In genomic region chr2:229164545-229165249, GRCh38 we compare ENCODE assay signal across 18 cellular contexts.
DNase-seq lines count a peak whose midpoint lies in the region; ATAC-seq, FAIRE-seq and TF ChIP-seq lines count a peak whose summit lies in the region.
"Had no signal": no experiment of that assay in that cellular context is flagged by ENCODE, and none has a peak within 500 bp of the region (broad histone marks: within the 10 kb centered on the region; RNA-seq: fewer than 3 reads in every experiment).

No MANE protein-coding gene starts in this region.

- no peak overlapping the region for H3K4me2 ChIP-seq in H9 (ENCODE audit: insufficient read depth, insufficient read length, low read length)
- H3K4me2 ChIP-seq in astrocyte (ENCODE audit: low read length): no peak overlapping the region
- H3K4me2 ChIP-seq in PC-9: no peak overlapping the region

- H3K9me2 ChIP-seq in PC-9 (ENCODE audit: insufficient read depth): no peaks in the 10 kb centered on the region

- H3F3A ChIP-seq in PC-9 (ENCODE audit: insufficient read depth, low read depth): no peaks in the 10 kb centered on the region

- no peak overlapping the region for H3K23ac ChIP-seq in H9 (ENCODE audit: insufficient read length, low read depth, low read length)

- H3K4ac ChIP-seq in H9 (ENCODE audit: low read depth, low read length): no peak overlapping the region

- no peaks in the 10 kb centered on the region for H3K23me2 ChIP-seq in H9 (ENCODE audit: insufficient read length, low read depth, low read length, poor library complexity, severe bottlenecking)

- intact Hi-C loops in right lobe of liver (cut with DNase I) (no loop called here), PC-9 (cut with micrococcal nuclease; ENCODE audit: unreplicated experiment) (no loop called here), ascending aorta (cut with DNase I) (loop anchor here (5.0 kb wide), 1 partner anchor 83 kb away; no protein-coding TSS in a partner anchor)

- DNase-seq in COLO668 (lab: John Stamatoyannopoulos, UW; ENCODE audit: unreplicated experiment) (peak; percentile 21), H9 (no peak), astrocyte (ENCODE audit: low read depth) (peak; percentile 24), right lobe of liver (peak in 1 of 3 donors; percentile 60), cerebellar nuclear complex (lab: John Stamatoyannopoulos, UW) (no peak), NCI-H1930 (lab: John Stamatoyannopoulos, UW) (no peak), PC-9 (no peak), ascending aorta (ENCODE audit: low spot score in 2 of 2) (no peak)
- DNase-seq: activated gamma-delta T cell treated with Interleukin-2 at 50 U/mL for 16 hours; C1 segment of cervical spinal cord; natural killer cell; NCI-H1092 treated with DMSO at 0.1 percent for 48 hours; NCI-H526 treated with DMSO at 0.1 percent for 48 hours; stimulated activated CD4-positive, alpha-beta T cell treated with anti-CD3 and anti-CD28 coated beads, Interleukin-2, amount 100 ng/mL, for 48 hours; T1000 had no signal

- no peak overlapping the region for H2AK5ac ChIP-seq in H9 (ENCODE audit: insufficient read length, low read length)

- POLR2A ChIA-PET in PC-9 (lab: Charles Lee; ENCODE audit: unreplicated experiment): no interaction called here

- no peak overlapping the region for H4K8ac ChIP-seq in H9 (replicated peaks; ENCODE audit: insufficient read length, low read depth, low read length)

- no peak overlapping the region for H2BK120ac ChIP-seq in H9 (ENCODE audit: low read depth, low read length, poor library complexity, severe bottlenecking)

- H3K4me1 ChIP-seq in H9 (ENCODE audit: insufficient read depth, low read length): 0 out of 2 replicates have a peak, but pooled peaks cover 2% of the 10 kb centered on the region
- no peaks in the 10 kb centered on the region for H3K4me1 ChIP-seq in astrocyte (ENCODE audit: insufficient read depth, low read length)
- peaks cover 0 to 74% (median 18%) of the 10 kb centered on the region in 4 donors for H3K4me1 ChIP-seq in right lobe of liver
- H3K4me1 ChIP-seq in PC-9 (replicated peaks; ENCODE audit: insufficient read depth): no peaks in the 10 kb centered on the region
- peaks cover 15 to 50% of the 10 kb centered on the region in 2 donors for H3K4me1 ChIP-seq in ascending aorta
- H3K4me1 ChIP-seq: breast epithelium, HAP-1 had no signal

- TF ChIP-seq POLR2A in right lobe of liver (IDR thresholded peaks at IDR 0.05): no peak

- CTCF ChIA-PET in PC-9 (lab: Charles Lee): interaction anchor here (0.7 kb wide), 1 partner anchor 28 kb away, joined by 4 read pairs; no protein-coding TSS in a partner anchor

- no peaks in the 10 kb centered on the region for H3K36me3 Mint-ChIP-seq in H9 (ENCODE audit: insufficient read depth in 1 of 3, low read depth in 3 of 3)
- peaks cover 3% of the 10 kb centered on the region for H3K36me3 Mint-ChIP-seq in astrocyte (ENCODE audit: low read depth, unreplicated experiment)
- H3K36me3 Mint-ChIP-seq: natural killer cell had no signal

- H3K27ac Mint-ChIP-seq in H9 (peak overlapping the region in 2 of 3 experiments; percentile 30 to 42; a peak in 5 of 7 replicates), astrocyte (ENCODE audit: unreplicated experiment) (no peak overlapping the region)
- H3K27ac Mint-ChIP-seq: natural killer cell had no signal

- H3K4me3 Mint-ChIP-seq in H9: no peak overlapping the region
- no peak overlapping the region for H3K4me3 Mint-ChIP-seq in astrocyte (ENCODE audit: unreplicated experiment)
- H3K4me3 Mint-ChIP-seq: natural killer cell had no signal

- no peak overlapping the region for H4K5ac ChIP-seq in H9 (ENCODE audit: insufficient read length, low read depth, low read length)

- TF ChIP-seq CTCF in H9 (conservative IDR thresholded peaks at IDR 0.05): no peak
- TF ChIP-seq CTCF in astrocyte (IDR thresholded peaks at IDR 0.05; ENCODE audit: insufficient read depth, low read depth, low read length): no peak
- TF ChIP-seq CTCF in right lobe of liver (IDR thresholded peaks at IDR 0.05): no peak
- TF ChIP-seq CTCF in PC-9 (conservative IDR thresholded peaks at IDR 0.05): no peak
- peak in 1 of 3 experiments; percentile 33 for TF ChIP-seq CTCF in ascending aorta (IDR thresholded peaks at IDR 0.05)

- H3K27ac ChIP-seq in H9 (ENCODE audit: insufficient read length, low read depth, low read length): no peak overlapping the region
- no peak overlapping the region for H3K27ac ChIP-seq in astrocyte (ENCODE audit: low read depth, low read length)
- peak overlapping the region; percentile 44 to 83 (median 65) for H3K27ac ChIP-seq in right lobe of liver
- H3K27ac ChIP-seq in PC-9: no peak overlapping the region
- peak overlapping the region in 1 of 2 donors; percentile 20 for H3K27ac ChIP-seq in ascending aorta
- H3K27ac ChIP-seq: breast epithelium had no signal

- H3K36me3 ChIP-seq in astrocyte (ENCODE audit: insufficient read depth, low read length) (no peaks in the 10 kb centered on the region), right lobe of liver (no peaks in the 10 kb centered on the region), PC-9 (ENCODE audit: low read depth) (no peaks in the 10 kb centered on the region), ascending aorta (no peaks in the 10 kb centered on the region)
- H3K36me3 ChIP-seq: breast epithelium, HAP-1 had no signal

- WGBS in H9 (ENCODE audit: extremely low coverage, insufficient read length, low lambda C conversion rate): no CpG with 5 or more reads among the region's 2 CpGs
- WGBS in right lobe of liver (ENCODE audit: insufficient coverage, low coverage, low lambda C conversion rate, missing lambda C conversion rate): 30% methylated on average over 2 of the region's 2 CpGs

- H3K14ac ChIP-seq in H9 (ENCODE audit: insufficient read depth, low read length): no peak overlapping the region

- no peaks in the 10 kb centered on the region for H3K79me1 ChIP-seq in H9 (ENCODE audit: insufficient read depth, low read depth, low read length, poor library complexity, severe bottlenecking)

- H3K9me3 ChIP-seq in H9 (ENCODE audit: control insufficient read depth, low read depth, low read length) (no peaks in the 10 kb centered on the region), astrocyte (ENCODE audit: insufficient read depth, low read depth, low read length) (no peaks in the 10 kb centered on the region), right lobe of liver (no peaks in the 10 kb centered on the region), PC-9 (ENCODE audit: insufficient read depth, low read depth) (no peaks in the 10 kb centered on the region), ascending aorta (no peaks in the 10 kb centered on the region)
- H3K9me3 ChIP-seq: breast epithelium, HAP-1 had no signal

- peaks cover 6 to 9% of the 10 kb centered on the region in 2 experiments for H3K4me1 Mint-ChIP-seq in H9
- H3K4me1 Mint-ChIP-seq in astrocyte (ENCODE audit: low read depth, unreplicated experiment): peaks cover 22% of the 10 kb centered on the region
- H3K4me1 Mint-ChIP-seq: natural killer cell had no signal

- FAIRE-seq in astrocyte (lab: Jason Lieb, UNC): no peak

- H2AFZ ChIP-seq in H9 (ENCODE audit: low read length): no peak overlapping the region
- no peak overlapping the region for H2AFZ ChIP-seq in astrocyte (ENCODE audit: low read depth, low read length)
- no peak overlapping the region for H2AFZ ChIP-seq in PC-9

- H3K18ac ChIP-seq in H9 (ENCODE audit: insufficient read length, low read depth, low read length): no peak overlapping the region

- H3K79me2 ChIP-seq in H9 (ENCODE audit: insufficient read depth, low read length) (no peaks in the 10 kb centered on the region), astrocyte (ENCODE audit: insufficient read depth, low read length) (no peaks in the 10 kb centered on the region), PC-9 (ENCODE audit: low read depth) (no peaks in the 10 kb centered on the region)

- no peak overlapping the region for H2BK20ac ChIP-seq in H9 (ENCODE audit: low read depth, low read length, poor library complexity, severe bottlenecking)

- H3K27me3 ChIP-seq in H9 (ENCODE audit: insufficient read depth, low read length) (no peaks in the 10 kb centered on the region), astrocyte (ENCODE audit: insufficient read depth, low read length) (no peaks in the 10 kb centered on the region), right lobe of liver (no peaks in the 10 kb centered on the region), PC-9 (ENCODE audit: insufficient read depth, low read depth) (no peaks in the 10 kb centered on the region), ascending aorta (no peaks in the 10 kb centered on the region)
- H3K27me3 ChIP-seq: breast epithelium had no signal

- H4K20me1 ChIP-seq in H9 (ENCODE audit: control insufficient read depth, insufficient read depth, insufficient read length) (no peaks in the 10 kb centered on the region), astrocyte (ENCODE audit: insufficient read depth, low read length) (no peaks in the 10 kb centered on the region), PC-9 (ENCODE audit: insufficient read depth) (no peaks in the 10 kb centered on the region)

- H4K91ac ChIP-seq in H9 (ENCODE audit: insufficient read length, low read depth, low read length): no peak overlapping the region

- BruUV-seq in PC-9 (replicated peaks; lab: Mats Ljungman, UMichigan): no TSS peak

- no peak overlapping the region for H3K4me3 ChIP-seq in astrocyte (ENCODE audit: insufficient read depth, low read depth, low read length)
- H3K4me3 ChIP-seq in right lobe of liver: no peak overlapping the region
- H3K4me3 ChIP-seq in PC-9: no peak overlapping the region
- H3K4me3 ChIP-seq in ascending aorta: no peak overlapping the region
- H3K4me3 ChIP-seq: breast epithelium, HAP-1 had no signal

- H3K9me3 Mint-ChIP-seq in H9: no peaks in the 10 kb centered on the region
- H3K9me3 Mint-ChIP-seq in astrocyte (ENCODE audit: unreplicated experiment): peaks cover 3% of the 10 kb centered on the region

- ATAC-seq in right lobe of liver: peak; percentile 48 to 61 (median 56)
- ATAC-seq: natural killer cell, Right ventricle myocardium inferior had no signal

- no peaks in the 10 kb centered on the region for H3K27me3 Mint-ChIP-seq in H9 (ENCODE audit: low read depth)
- H3K27me3 Mint-ChIP-seq in astrocyte (ENCODE audit: low read depth, unreplicated experiment): no peaks in the 10 kb centered on the region

- H3K9ac ChIP-seq in H9 (ENCODE audit: extremely low read depth, insufficient read length, low read length) (no peak overlapping the region), astrocyte (ENCODE audit: low read length) (no peak overlapping the region)

- H2BK12ac ChIP-seq in H9 (ENCODE audit: insufficient read length, low read depth, low read length): no peak overlapping the region

- H3K56ac ChIP-seq in H9 (ENCODE audit: insufficient read length, low read depth, low read length): no peak overlapping the region

- H2BK15ac ChIP-seq in H9 (ENCODE audit: low read depth, low read length): no peak overlapping the region

- H3T11ph ChIP-seq in H9 (ENCODE audit: low read length): no peak overlapping the region

- no peak overlapping the region for H2BK5ac ChIP-seq in H9 (ENCODE audit: insufficient read length, low read length)

Comparison
In these comparisons a context has a peak if more than half of its experiments do, and no peak if none do; other contexts are left out.
1. DNase-seq: peak in COLO668 (single experiment) and astrocyte (single experiment); none in H9 (single experiment), cerebellar nuclear complex (0 of 2), NCI-H1930 (0 of 2), PC-9 (0 of 2) and ascending aorta (0 of 2).
2. H3K27ac ChIP-seq: peak in right lobe of liver (3 of 3); none in H9 (single experiment), astrocyte (single experiment) and PC-9 (single experiment).